ENCODE assay signal across 9 cellular contexts in the genomic region with DNA sequence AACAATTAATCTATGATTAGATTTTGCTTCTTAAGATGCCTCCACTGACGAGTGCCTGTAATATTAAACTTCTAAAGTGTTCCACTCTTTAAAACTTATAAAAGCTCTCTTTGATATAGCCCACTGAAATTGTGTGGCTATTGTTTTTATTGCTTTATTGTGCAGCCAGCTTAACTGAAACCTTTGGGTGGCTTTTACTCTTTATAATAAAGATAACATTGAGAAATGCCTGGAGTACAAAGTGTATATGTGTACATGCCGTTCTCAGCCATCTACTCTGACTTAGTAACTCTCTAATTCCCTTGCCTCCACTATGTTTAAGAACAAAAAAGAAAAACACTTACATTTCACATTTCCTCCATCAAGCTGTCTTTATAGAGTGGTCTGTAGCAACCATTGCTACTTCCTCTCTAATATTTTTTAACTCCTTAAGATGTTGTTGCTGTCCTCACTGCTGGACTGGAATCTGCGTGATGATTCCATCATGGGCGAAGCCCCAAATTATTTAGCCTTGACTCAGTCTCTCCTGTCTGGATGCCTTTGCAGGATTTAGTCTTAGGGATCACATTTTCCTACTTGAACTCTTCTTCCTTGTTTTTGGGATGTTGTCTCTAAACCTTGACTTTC. TPM values are rescaled to one million over a fixed set of nuclear protein-coding genes. Genes with fewer than 3 reads are reported as not detected.
A peak's percentile ranks its signal among the peaks of the same experiment; 100 is the strongest.
DNase-seq lines count a peak whose midpoint lies in the region; ATAC-seq, FAIRE-seq and TF ChIP-seq lines count a peak whose summit lies in the region.
"Had no signal": no experiment of that assay in that cellular context is flagged by ENCODE, and none has a peak within 500 bp of the region (broad histone marks: within the 10 kb centered on the region; RNA-seq: fewer than 3 reads in every experiment).

No MANE protein-coding gene starts in this region.

- TF ChIP-seq CTCF in keratinocyte (optimal IDR thresholded peaks at IDR 0.05 in 1 of 3, IDR thresholded peaks at IDR 0.05 in 1 of 3, conservative IDR thresholded peaks at IDR 0.05 in 1 of 3; ENCODE audit: extremely low read depth in 1 of 3, insufficient read depth in 2 of 3, low read length in 3 of 3), result no peak

- H3K9me3 Mint-ChIP-seq in activated CD4-positive, alpha-beta T cell treated with anti-CD3 and anti-CD28 coated beads for 36 hours (ENCODE audit: low read depth), result peaks cover 1% of the 10 kb centered on the region
- H3K9me3 Mint-ChIP-seq in activated CD8-positive, alpha-beta T cell treated with anti-CD3 and anti-CD28 coated beads, Interleukin-2, amount 10 ng/mL, durations not matched to agents 7 days and 5 days (ENCODE audit: insufficient read depth), result no peaks in the 10 kb centered on the region

- peaks cover 26% of the 10 kb centered on the region for H3K4me1 ChIP-seq in keratinocyte (ENCODE audit: control insufficient read depth, extremely low read depth, insufficient read depth, low read length)

- peaks cover 10 to 15% of the 10 kb centered on the region in 2 experiments for H3K36me3 ChIP-seq in keratinocyte (ENCODE audit: control insufficient read depth in 2 of 2, extremely low read depth in 1 of 2, insufficient read depth in 2 of 2, low read length in 2 of 2)

- H4K20me1 ChIP-seq in keratinocyte (ENCODE audit: control insufficient read depth, extremely low read depth, insufficient read depth, low read length), result no peaks in the 10 kb centered on the region

- no peak overlapping the region for H3K9ac ChIP-seq in keratinocyte (ENCODE audit: control insufficient read depth, extremely low read depth, insufficient read depth, low read length)

- H3K79me2 ChIP-seq in keratinocyte (ENCODE audit: control insufficient read depth, insufficient read depth, low read length), result peaks cover 59% of the 10 kb centered on the region

- POLR2A ChIA-PET in activated CD4-positive, alpha-beta T cell treated with anti-CD3 and anti-CD28 coated beads for 36 hours (lab: Charles Lee), result no interaction called here
- POLR2A ChIA-PET in activated CD8-positive, alpha-beta T cell treated with anti-CD3 and anti-CD28 coated beads, Interleukin-2, amount 10 ng/mL, durations not matched to agents 7 days and 5 days (lab: Charles Lee), result interaction anchor here (0.6 to 1.2 kb wide), 2 partner anchors 9 to 27 kb away, joined by 3 to 4 read pairs; a partner anchor contains a TSS

- H3K27me3 Mint-ChIP-seq in activated CD4-positive, alpha-beta T cell treated with anti-CD3 and anti-CD28 coated beads for 36 hours, result no peaks in the 10 kb centered on the region
- H3K27me3 Mint-ChIP-seq in activated CD8-positive, alpha-beta T cell treated with anti-CD3 and anti-CD28 coated beads, Interleukin-2, amount 10 ng/mL, durations not matched to agents 7 days and 5 days (ENCODE audit: low read depth), result no peaks in the 10 kb centered on the region

- H3K27me3 ChIP-seq in keratinocyte (ENCODE audit: control insufficient read depth, extremely low read depth, insufficient read depth, low read length), result no peaks in the 10 kb centered on the region
- H3K27me3 ChIP-seq: testis had no signal

- H3K4me2 ChIP-seq in keratinocyte (ENCODE audit: control insufficient read depth, extremely low read depth, insufficient read depth, low read depth, low read length), result peak overlapping the region; percentile 79

- H3K4me3 Mint-ChIP-seq in activated CD4-positive, alpha-beta T cell treated with anti-CD3 and anti-CD28 coated beads for 36 hours, result no peak overlapping the region
- no peak overlapping the region for H3K4me3 Mint-ChIP-seq in activated CD8-positive, alpha-beta T cell treated with anti-CD3 and anti-CD28 coated beads, Interleukin-2, amount 10 ng/mL, durations not matched to agents 7 days and 5 days

- dilution Hi-C loops in keratinocyte (cut with MboI; ENCODE audit: extremely low pct_ligation_motif_present, low sequenced_read_pairs), result no loop called here

- peak overlapping the region; percentile 3 for H3K27ac Mint-ChIP-seq in activated CD4-positive, alpha-beta T cell treated with anti-CD3 and anti-CD28 coated beads for 36 hours
- peak overlapping the region; percentile 34 for H3K27ac Mint-ChIP-seq in activated CD8-positive, alpha-beta T cell treated with anti-CD3 and anti-CD28 coated beads, Interleukin-2, amount 10 ng/mL, durations not matched to agents 7 days and 5 days

- CTCF ChIA-PET in activated CD4-positive, alpha-beta T cell treated with anti-CD3 and anti-CD28 coated beads for 36 hours (lab: Charles Lee), result interaction anchor here (0.9 to 1.2 kb wide), 6 partner anchors 8 to 45 kb away, joined by 3 to 6 read pairs (median 3); a partner anchor contains a TSS
- CTCF ChIA-PET in activated CD8-positive, alpha-beta T cell treated with anti-CD3 and anti-CD28 coated beads, Interleukin-2, amount 10 ng/mL, durations not matched to agents 7 days and 5 days (lab: Charles Lee), result interaction anchor here (1.2 to 2.0 kb wide), 3 partner anchors 9 to 48 kb away, joined by 5 to 9 read pairs (median 6); a partner anchor contains a TSS

- peak overlapping the region; percentile 50 for H3K27ac ChIP-seq in keratinocyte (ENCODE audit: control insufficient read depth, insufficient read depth, low read length)
- H3K27ac ChIP-seq: testis had no signal

- H3K4me3 ChIP-seq in keratinocyte (ENCODE audit: control insufficient read depth in 2 of 3, extremely low read depth in 1 of 3, insufficient read depth in 2 of 3, low read depth in 1 of 3, low read length in 3 of 3), result peak overlapping the region in 2 of 3 experiments; percentile 20 to 29
- H3K4me3 ChIP-seq: testis had no signal

- H2AFZ ChIP-seq in keratinocyte (ENCODE audit: control insufficient read depth, low read length), result no peak overlapping the region

- no peak for ATAC-seq in activated CD4-positive, alpha-beta T cell treated with anti-CD3 and anti-CD28 coated beads for 36 hours
- ATAC-seq in activated CD8-positive, alpha-beta T cell treated with anti-CD3 and anti-CD28 coated beads, Interleukin-2, amount 10 ng/mL, durations not matched to agents 7 days and 5 days, result no peak
- ATAC-seq in HG03469 (IDR thresholded peaks at IDR 0.05; ENCODE audit: unreplicated experiment) (no peak), GM18498 (IDR thresholded peaks at IDR 0.05; ENCODE audit: unreplicated experiment) (no peak)

- H3K9me3 ChIP-seq in keratinocyte (ENCODE audit: control insufficient read depth, low read depth, low read length), result no peaks in the 10 kb centered on the region
- H3K9me3 ChIP-seq: testis had no signal

- intact Hi-C loops in activated CD4-positive, alpha-beta T cell treated with anti-CD3 and anti-CD28 coated beads for 36 hours (cut with DNase I, micrococcal nuclease), result no loop called here

- no peaks in the 10 kb centered on the region for H3K9me1 ChIP-seq in keratinocyte (ENCODE audit: control insufficient read depth, extremely low read depth, insufficient read depth, low read length)

- peaks cover 78% of the 10 kb centered on the region for H3K4me1 Mint-ChIP-seq in activated CD4-positive, alpha-beta T cell treated with anti-CD3 and anti-CD28 coated beads for 36 hours
- peaks cover 58% of the 10 kb centered on the region for H3K4me1 Mint-ChIP-seq in activated CD8-positive, alpha-beta T cell treated with anti-CD3 and anti-CD28 coated beads, Interleukin-2, amount 10 ng/mL, durations not matched to agents 7 days and 5 days (ENCODE audit: low read depth)

- no peak for FAIRE-seq in keratinocyte (lab: Jason Lieb, UNC)

- DNase-seq in activated CD4-positive, alpha-beta T cell treated with anti-CD3 and anti-CD28 coated beads for 36 hours, result no peak
- no peak for DNase-seq in activated CD4-positive, alpha-beta T cell treated with anti-CD3 and anti-CD28 coated beads for 48 hours
- DNase-seq in activated CD8-positive, alpha-beta T cell treated with anti-CD3 and anti-CD28 coated beads, Interleukin-2, amount 10 ng/mL, durations not matched to agents 7 days and 5 days, result no peak
- DNase-seq in keratinocyte (ENCODE audit: low read depth, low spot score), result no peak
- DNase-seq in superior temporal gyrus (ENCODE audit: extremely low spot score), result peak; percentile 58
- DNase-seq in NCI-H1930 (lab: John Stamatoyannopoulos, UW), result no peak

- peaks cover 40% of the 10 kb centered on the region for H3K36me3 Mint-ChIP-seq in activated CD4-positive, alpha-beta T cell treated with anti-CD3 and anti-CD28 coated beads for 36 hours (ENCODE audit: low read depth)
- peaks cover 61% of the 10 kb centered on the region for H3K36me3 Mint-ChIP-seq in activated CD8-positive, alpha-beta T cell treated with anti-CD3 and anti-CD28 coated beads, Interleukin-2, amount 10 ng/mL, durations not matched to agents 7 days and 5 days (ENCODE audit: low read depth)

RNA-seq across cellular contexts. Expression of a gene that starts 9.1 kb away (rescaled TPM):
- 10 to 100 TPM; 40.0 to 49.0 TPM for total RNA-seq in activated CD4-positive, alpha-beta T cell treated with anti-CD3 and anti-CD28 coated beads for 36 hours
- 10 to 100 TPM; 61.1 to 65.0 TPM for total RNA-seq in activated CD8-positive, alpha-beta T cell treated with anti-CD3 and anti-CD28 coated beads, Interleukin-2, amount 10 ng/mL, durations not matched to agents 7 days and 5 days
- 6.6 to 16.7 TPM (median 13.9 TPM) in 3 replicates for polyA plus RNA-seq in keratinocyte
- polyA plus RNA-seq in keratinocyte (2011; ENCODE audit: low read depth), result 40.8 TPM
- polyA plus RNA-seq in keratinocyte (2011; cell fraction: cytosol; rRNA removed), result 7.0 and 9.9 TPM in 2 replicates
- polyA plus RNA-seq in keratinocyte (2011; cell fraction: nucleus; rRNA removed), result 16.0 and 17.5 TPM in 2 replicates
- 14.4 and 15.8 TPM in 2 replicates for polyA plus RNA-seq in keratinocyte (2012; ENCODE audit: low replicate concordance)
- 31.5 to 55.5 TPM (median 53.6 TPM) in 3 replicates for polyA minus RNA-seq in keratinocyte
- polyA minus RNA-seq in keratinocyte (2011; cell fraction: cytosol; rRNA and poly(A)+ RNA removed), result 15.3 TPM
- polyA minus RNA-seq in keratinocyte (2011; cell fraction: nucleus; rRNA and poly(A)+ RNA removed), result 22.4 and 50.5 TPM in 2 replicates
